ENCODE assay signal across 27 cellular contexts in the genomic region with DNA sequence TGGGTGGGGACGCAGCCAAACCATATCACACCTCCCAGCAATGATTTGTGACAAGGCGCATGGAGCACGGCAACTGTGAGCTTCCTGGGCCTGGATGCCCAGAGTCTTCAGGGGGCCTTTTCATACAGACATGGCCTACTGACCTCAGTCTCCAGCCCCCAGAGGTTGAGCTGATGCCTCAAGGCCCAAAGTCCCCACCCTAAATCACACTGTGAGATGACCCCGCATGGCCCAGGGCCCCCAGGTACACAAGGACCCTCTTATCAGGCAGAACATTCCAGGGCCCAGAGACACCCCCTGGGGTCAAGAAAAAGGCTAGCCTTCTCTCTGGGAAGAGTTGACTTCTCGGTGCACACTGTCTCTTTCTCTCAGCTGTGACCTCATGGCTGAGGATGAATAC.
"Had no signal": no experiment of that assay in that cellular context is flagged by ENCODE, and none has a peak within 500 bp of the region (broad histone marks: within the 10 kb centered on the region; RNA-seq: fewer than 3 reads in every experiment).

No MANE protein-coding gene starts in this region.

- FAIRE-seq: keratinocyte, urothelium cell line had no signal

- H3K4me2 ChIP-seq: smooth muscle cell had no signal

- DNase-seq: hippocampal formation; kidney glomerular epithelial cell; left colon; left ventricle myocardium inferior; mesendoderm; midbrain; mucosa of descending colon; naive thymus-derived CD4-positive, alpha-beta T cell; ovary; right cardiac atrium; stimulated activated CD4-positive, alpha-beta T cell treated with anti-CD3 and anti-CD28 coated beads, Interleukin-12 subunit alpha, Interleukin-12 subunit beta, amount 100 ng/mL, for 4 hours; stimulated activated CD4-positive, alpha-beta T cell treated with anti-CD3 and anti-CD28 coated beads, Interleukin-15, amount 100 ng/mL, for 24 hours; stimulated activated CD4-positive, alpha-beta T cell treated with anti-CD3 and anti-CD28 coated beads, Interleukin-2, amount 100 ng/mL, for 24 hours; stimulated activated CD4-positive, alpha-beta T cell treated with anti-CD3 and anti-CD28 coated beads, Interleukin-4, amount 100 ng/mL, for 1 hour; stimulated activated naive B cell treated with anti-CD40 and anti-IgM and Interleukin-4, amounts not matched to agents 10 μg/mL and 1 μg/mL and 100 μg/mL, for 72 hours; stimulated activated naive CD8-positive, alpha-beta T cell treated with anti-CD3 and anti-CD28 coated beads, Interleukin-15, Interleukin-2, amounts not matched to agents 100 U/mL and 50 U/mL, for 24 hours; stomach; testis; thyroid gland; transverse colon had no signal

- H3K4me1 ChIP-seq: heart right ventricle, left ventricle myocardium inferior, thyroid gland, transverse colon had no signal

- H3K4me3 ChIP-seq: heart right ventricle, left ventricle myocardium inferior, lung, mucosa of descending colon, ovary, smooth muscle cell, stomach, testis, thyroid gland, transverse colon, upper lobe of left lung had no signal

- H3K27me3 ChIP-seq: ovary, testis, thyroid gland, upper lobe of left lung had no signal

- H3K27ac ChIP-seq: heart right ventricle, left ventricle myocardium inferior, ovary, stomach, testis, thyroid gland, transverse colon, upper lobe of left lung had no signal

- H3K36me3 ChIP-seq: heart right ventricle, left ventricle myocardium inferior, ovary, stomach, thyroid gland, transverse colon, upper lobe of left lung had no signal

- H3K9me3 ChIP-seq: left ventricle myocardium inferior, mucosa of descending colon, ovary, testis, thyroid gland, transverse colon, upper lobe of left lung had no signal

- ATAC-seq: heart right ventricle; left colon; mucosa of descending colon; naive thymus-derived CD4-positive, alpha-beta T cell; natural killer cell treated with Interleukin-12 subunit alpha and Interleukin-12 subunit beta and Interleukin-15 and Interleukin-18, amount 100 ng/mL, for 72 hours; right cardiac atrium; stimulated activated naive B cell treated with anti-CD40 and anti-IgM and Interleukin-4, amounts not matched to agents 10 μg/mL and 1 μg/mL and 100 μg/mL, for 72 hours; stimulated activated naive CD8-positive, alpha-beta T cell treated with anti-CD3 and anti-CD28 coated beads, Interleukin-15, Interleukin-2, amounts not matched to agents 100 U/mL and 50 U/mL, for 24 hours had no signal
